1 cellular context compared by ENCODE assay signal in genomic region chr2:114192362-114192761, GRCh38.
TF ChIP-seq lines count a peak whose summit lies in the region.

No MANE protein-coding gene starts in this region.

TF ChIP-seq in HepG2, 621 proteins besides CTCF, POLR2A, EP300 and RAD21 (continued from another document):
- TF ChIP-seq, protein P1, sequence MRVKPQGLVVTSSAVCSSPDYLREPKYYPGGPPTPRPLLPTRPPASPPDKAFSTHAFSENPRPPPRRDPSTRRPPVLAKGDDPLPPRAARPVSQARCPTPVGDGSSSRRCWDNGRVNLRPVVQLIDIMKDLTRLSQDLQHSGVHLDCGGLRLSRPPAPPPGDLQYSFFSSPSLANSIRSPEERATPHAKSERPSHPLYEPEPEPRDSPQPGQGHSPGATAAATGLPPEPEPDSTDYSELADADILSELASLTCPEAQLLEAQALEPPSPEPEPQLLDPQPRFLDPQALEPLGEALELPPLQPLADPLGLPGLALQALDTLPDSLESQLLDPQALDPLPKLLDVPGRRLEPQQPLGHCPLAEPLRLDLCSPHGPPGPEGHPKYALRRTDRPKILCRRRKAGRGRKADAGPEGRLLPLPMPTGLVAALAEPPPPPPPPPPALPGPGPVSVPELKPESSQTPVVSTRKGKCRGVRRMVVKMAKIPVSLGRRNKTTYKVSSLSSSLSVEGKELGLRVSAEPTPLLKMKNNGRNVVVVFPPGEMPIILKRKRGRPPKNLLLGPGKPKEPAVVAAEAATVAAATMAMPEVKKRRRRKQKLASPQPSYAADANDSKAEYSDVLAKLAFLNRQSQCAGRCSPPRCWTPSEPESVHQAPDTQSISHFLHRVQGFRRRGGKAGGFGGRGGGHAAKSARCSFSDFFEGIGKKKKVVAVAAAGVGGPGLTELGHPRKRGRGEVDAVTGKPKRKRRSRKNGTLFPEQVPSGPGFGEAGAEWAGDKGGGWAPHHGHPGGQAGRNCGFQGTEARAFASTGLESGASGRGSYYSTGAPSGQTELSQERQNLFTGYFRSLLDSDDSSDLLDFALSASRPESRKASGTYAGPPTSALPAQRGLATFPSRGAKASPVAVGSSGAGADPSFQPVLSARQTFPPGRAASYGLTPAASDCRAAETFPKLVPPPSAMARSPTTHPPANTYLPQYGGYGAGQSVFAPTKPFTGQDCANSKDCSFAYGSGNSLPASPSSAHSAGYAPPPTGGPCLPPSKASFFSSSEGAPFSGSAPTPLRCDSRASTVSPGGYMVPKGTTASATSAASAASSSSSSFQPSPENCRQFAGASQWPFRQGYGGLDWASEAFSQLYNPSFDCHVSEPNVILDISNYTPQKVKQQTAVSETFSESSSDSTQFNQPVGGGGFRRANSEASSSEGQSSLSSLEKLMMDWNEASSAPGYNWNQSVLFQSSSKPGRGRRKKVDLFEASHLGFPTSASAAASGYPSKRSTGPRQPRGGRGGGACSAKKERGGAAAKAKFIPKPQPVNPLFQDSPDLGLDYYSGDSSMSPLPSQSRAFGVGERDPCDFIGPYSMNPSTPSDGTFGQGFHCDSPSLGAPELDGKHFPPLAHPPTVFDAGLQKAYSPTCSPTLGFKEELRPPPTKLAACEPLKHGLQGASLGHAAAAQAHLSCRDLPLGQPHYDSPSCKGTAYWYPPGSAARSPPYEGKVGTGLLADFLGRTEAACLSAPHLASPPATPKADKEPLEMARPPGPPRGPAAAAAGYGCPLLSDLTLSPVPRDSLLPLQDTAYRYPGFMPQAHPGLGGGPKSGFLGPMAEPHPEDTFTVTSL (CRISPR knock-in tag; IDR thresholded peaks at IDR 0.05; ENCODE audit: borderline replicate concordance) = no peak
